Comparison of ENCODE assay signal across 8 cellular contexts in genomic region chr12:110501722-110502448, GRCh38. TPM values are rescaled to one million over a fixed set of nuclear protein-coding genes. Genes with fewer than 3 reads are reported as not detected.
DNase-seq lines count a peak whose midpoint lies in the region; TF ChIP-seq lines count a peak whose summit lies in the region.

Gene RAD9B, plus strand, starts transcription at chr12:110502331. Its CDS starts 7 bp downstream, at chr12:110502338.
Gene VPS29, minus strand, starts transcription at chr12:110502111. Its CDS starts 60 bp downstream, at chr12:110502051.

- no peak for TF ChIP-seq CTCF in GM20000 (IDR thresholded peaks at IDR 0.05; ENCODE audit: extremely low read depth, missing control alignments)

- DNase-seq in COLO668 (lab: John Stamatoyannopoulos, UW; ENCODE audit: unreplicated experiment) = peak; percentile 99
- DNase-seq in GM20000 (ENCODE audit: low spot score) = peak; percentile 89
- peak; percentile 93 for DNase-seq in HS-5 (ENCODE audit: low read depth)
- peak; percentile 96 for DNase-seq in NK-92 (lab: John Stamatoyannopoulos, UW; ENCODE audit: unreplicated experiment)
- DNase-seq in activated CD8-positive, alpha-beta memory T cell treated with anti-CD3 and anti-CD28 coated beads for 24 hours = peak; percentile 98
- DNase-seq in effector CD8-positive, alpha-beta T cell (lab: John Stamatoyannopoulos, UW) = peak; percentile 97
- peak; percentile 99 to 100 for DNase-seq in lung microvascular endothelial cell (ENCODE audit: low read depth in 2 of 2)
- peak; percentile 92 to 97 (median 96) for DNase-seq in stimulated activated CD4-positive, alpha-beta T cell treated with anti-CD3 and anti-CD28 coated beads, TNF-alpha, amount 100 ng/mL, for 4 hours (ENCODE audit: low read depth in 3 of 3)

RNA-seq across cellular contexts. Expression of gene RAD9B, which starts in this region (rescaled TPM):
- 0.40 and 0.65 TPM in 2 replicates for total RNA-seq in lung microvascular endothelial cell

RNA-seq across cellular contexts. Expression of gene VPS29, which starts in this region (rescaled TPM):
- total RNA-seq in lung microvascular endothelial cell = 42.9 and 47.2 TPM in 2 replicates

Comparison
In these comparisons a context has a peak if more than half of its experiments do, and no peak if none do; other contexts are left out.
1. Peak in every context shown above with its lines: DNase-seq.